In genomic region chr9:126506361-126507317, GRCh38 we compare ENCODE assay signal across 17 cellular contexts.
A peak's percentile ranks its signal among the peaks of the same experiment; 100 is the strongest.
DNase-seq lines count a peak whose midpoint lies in the region; ATAC-seq and TF ChIP-seq lines count a peak whose summit lies in the region.
"Had no signal": no experiment of that assay in that cellular context is flagged by ENCODE, and none has a peak within 500 bp of the region (broad histone marks: within the 10 kb centered on the region; RNA-seq: fewer than 3 reads in every experiment).

No MANE protein-coding gene starts in this region.

- H4K20me1 ChIP-seq in osteoblast (ENCODE audit: insufficient read depth, low read length) = peaks cover 10% of the 10 kb centered on the region

- H3K4me1 ChIP-seq in osteoblast (ENCODE audit: insufficient read depth, low read length) = peaks cover 13% of the 10 kb centered on the region

- no peaks in the 10 kb centered on the region for H3K9me3 ChIP-seq in osteoblast (ENCODE audit: low read depth, low read length)

- POLR2A ChIA-PET in WTC11 (lab: Charles Lee) = interaction anchor here (1.4 kb wide), 1 partner anchor 51 kb away, joined by 4 read pairs; no protein-coding TSS in a partner anchor

- H3K4me2 ChIP-seq in osteoblast (ENCODE audit: insufficient read depth, low read length) = no peak overlapping the region

- no peak overlapping the region for H3K27ac Mint-ChIP-seq in WTC11
- H3K27ac Mint-ChIP-seq: B cell had no signal

- no peak overlapping the region for H2AFZ ChIP-seq in osteoblast (ENCODE audit: low read length)

- DNase-seq in activated CD8-positive, alpha-beta memory T cell treated with anti-CD3 and anti-CD28 coated beads, Interleukin-2, amount 50 U/mL, for 4 hours = peak; percentile 11
- DNase-seq in activated CD8-positive, alpha-beta memory T cell treated with anti-CD3 and anti-CD28 coated beads, Interleukin-2, amount 50 U/mL, for 48 hours = no peak
- DNase-seq in osteoblast (ENCODE audit: insufficient read length, low spot score, missing footprints) (peak; percentile 58), NCI-H2107 treated with DMSO at 0.1 percent for 48 hours (lab: John Stamatoyannopoulos, UW; ENCODE audit: unreplicated experiment) (no peak), WTC11 (ENCODE audit: low spot score) (no peak), foreskin fibroblast (no peak)
- DNase-seq: CD4-positive, alpha-beta memory T cell; NCI-H187; NCI-H69; OCI-M1; SIG-M5 had no signal

- no peaks in the 10 kb centered on the region for H3K36me3 Mint-ChIP-seq in WTC11
- H3K36me3 Mint-ChIP-seq: CD4-positive, alpha-beta memory T cell had no signal

- no peak for TF ChIP-seq CTCF in osteoblast (IDR thresholded peaks at IDR 0.05; ENCODE audit: extremely low read depth, low read depth, low read length)
- TF ChIP-seq CTCF in WTC11 (IDR thresholded peaks at IDR 0.05) = no peak
- no peak for TF ChIP-seq CTCF in foreskin fibroblast (IDR thresholded peaks at IDR 0.05; ENCODE audit: low read depth, low read length)

- ATAC-seq in GM19467 (IDR thresholded peaks at IDR 0.05; ENCODE audit: unreplicated experiment) (no peak), WTC11 (no peak)
- ATAC-seq: HCT116 had no signal

- CTCF ChIA-PET in WTC11 (lab: Charles Lee) = interaction anchor here (0.5 to 17.5 kb wide), 9 partner anchors 6 to 275 kb away, joined by 3 to 296 read pairs (median 6); no protein-coding TSS in a partner anchor

- no peak overlapping the region for H3K4me3 Mint-ChIP-seq in WTC11
- H3K4me3 Mint-ChIP-seq: B cell; CD4-positive, alpha-beta memory T cell had no signal

- no peaks in the 10 kb centered on the region for H3K9me3 Mint-ChIP-seq in WTC11
- H3K9me3 Mint-ChIP-seq: CD4-positive, alpha-beta memory T cell had no signal

- H3K27ac ChIP-seq in layer of hippocampus (ENCODE audit: low read depth, low read length) = peak overlapping the region; percentile 31
- no peak overlapping the region for H3K27ac ChIP-seq in osteoblast (ENCODE audit: low read depth, low read length)
- H3K27ac ChIP-seq: 22Rv1, HL-60 had no signal

- H3K4me1 Mint-ChIP-seq in WTC11 = no peaks in the 10 kb centered on the region
- H3K4me1 Mint-ChIP-seq: B cell; CD4-positive, alpha-beta memory T cell had no signal

- no peak overlapping the region for H3K4me3 ChIP-seq in osteoblast (ENCODE audit: insufficient read depth, low read length)
- no peak overlapping the region for H3K4me3 ChIP-seq in foreskin fibroblast (ENCODE audit: low read depth in 1 of 2, low read length in 2 of 2)

- H3K27me3 ChIP-seq in layer of hippocampus (ENCODE audit: control insufficient read depth, insufficient read depth, low read length) (no peaks in the 10 kb centered on the region), osteoblast (ENCODE audit: insufficient read depth, low read length) (peaks cover 19% of the 10 kb centered on the region)

- no peaks in the 10 kb centered on the region for H3K79me2 ChIP-seq in osteoblast (ENCODE audit: insufficient read depth, low read length)

- no peaks in the 10 kb centered on the region for H3K36me3 ChIP-seq in osteoblast (ENCODE audit: insufficient read depth, low read length)

- H3K27me3 Mint-ChIP-seq in WTC11 (ENCODE audit: low read depth) = no peaks in the 10 kb centered on the region

TF ChIP-seq in WTC11, 78 proteins besides CTCF, POLR2A, EP300 and RAD21:
- no peak for TF ChIP-seq PRRX2 (CRISPR knock-in tag; IDR thresholded peaks at IDR 0.05)
- TF ChIP-seq CBFB (CRISPR knock-in tag; IDR thresholded peaks at IDR 0.05; ENCODE audit: low read depth) = no peak
- TF ChIP-seq NR2C2 (CRISPR knock-in tag; IDR thresholded peaks at IDR 0.05) = no peak
- TF ChIP-seq ZNF423 (CRISPR knock-in tag; IDR thresholded peaks at IDR 0.05) = no peak
- no peak for TF ChIP-seq ELF4 (CRISPR knock-in tag; IDR thresholded peaks at IDR 0.05; ENCODE audit: low read depth)

Comparison
In these comparisons a context has a peak if more than half of its experiments do, and no peak if none do; other contexts are left out.
1. DNase-seq: peak in activated CD8-positive, alpha-beta memory T cell treated with anti-CD3 and anti-CD28 coated beads, Interleukin-2, amount 50 U/mL, for 4 hours (single experiment) and osteoblast (single experiment); none in activated CD8-positive, alpha-beta memory T cell treated with anti-CD3 and anti-CD28 coated beads, Interleukin-2, amount 50 U/mL, for 48 hours (single experiment), NCI-H2107 treated with DMSO at 0.1 percent for 48 hours (single experiment), WTC11 (single experiment) and foreskin fibroblast (0 of 2).